ENCODE assay signal across 8 cellular contexts in the genomic region with DNA sequence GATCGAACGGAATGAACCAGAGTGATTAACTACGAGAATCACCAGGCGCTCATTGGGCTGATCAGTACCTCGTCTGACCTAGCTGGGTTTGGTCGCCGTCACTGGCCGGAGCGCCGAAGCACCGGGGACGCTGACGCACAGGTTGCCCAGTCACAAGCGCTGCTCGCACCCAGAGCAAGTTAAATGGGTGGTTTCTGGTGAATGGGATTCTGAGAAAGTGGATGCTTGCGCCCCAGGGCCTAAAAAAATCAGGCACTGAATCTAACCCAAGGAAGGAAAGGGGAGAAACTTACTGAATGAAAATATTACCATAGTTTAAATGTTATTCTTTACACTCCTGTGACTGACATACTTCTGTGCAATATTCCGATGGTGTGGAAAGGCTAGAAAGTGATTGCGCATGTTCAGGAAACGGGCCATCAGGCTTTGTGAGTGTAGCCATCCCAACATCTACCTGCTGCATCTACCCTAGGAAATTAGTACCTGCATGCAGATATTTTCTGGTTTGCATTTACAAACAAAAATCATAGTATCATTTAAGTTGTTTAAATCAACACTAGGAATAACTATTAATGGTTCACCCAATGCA. TPM values are rescaled to one million over a fixed set of nuclear protein-coding genes. Genes with fewer than 3 reads are reported as not detected.
DNase-seq lines count a peak whose midpoint lies in the region; ATAC-seq, FAIRE-seq and TF ChIP-seq lines count a peak whose summit lies in the region.

No MANE protein-coding gene starts in this region.

- H3K36me3 ChIP-seq in HUES6 (ENCODE audit: control insufficient read depth, insufficient read depth, low read length) (no peaks in the 10 kb centered on the region), thyroid gland (no peaks in the 10 kb centered on the region)

- H3K4me2 ChIP-seq in A549: peak overlapping the region; percentile 87

- peaks cover 32% of the 10 kb centered on the region for H3K27me3 Mint-ChIP-seq in brain

- H3K9me3 Mint-ChIP-seq in brain: peaks cover 0 to 4% (median 0%) of the 10 kb centered on the region in 5 experiments

- FAIRE-seq in A549 (lab: Jason Lieb, UNC): no peak

- TF ChIP-seq CTCF in A549 (IDR thresholded peaks at IDR 0.05): no peak
- no peak for TF ChIP-seq CTCF in brain (conservative IDR thresholded peaks at IDR 0.05)
- no peak for TF ChIP-seq CTCF in thyroid gland (IDR thresholded peaks at IDR 0.05)

- no peak overlapping the region for H3K27ac Mint-ChIP-seq in brain

- TF ChIP-seq POLR2A in A549 (IDR thresholded peaks at IDR 0.05; ENCODE audit: low read length) (no peak), thyroid gland (IDR thresholded peaks at IDR 0.05) (no peak)

- no peaks in the 10 kb centered on the region for H3K9me3 ChIP-seq in A549
- H3K9me3 ChIP-seq in HUES6 (ENCODE audit: control insufficient read depth, insufficient read depth, low read depth, low read length): peaks cover 1% of the 10 kb centered on the region; the same call in 1 of the 2 replicates
- H3K9me3 ChIP-seq in thyroid gland: no peaks in the 10 kb centered on the region

- H3K4me3 ChIP-seq in A549: peak overlapping the region; percentile 64
- peak overlapping the region; percentile 69 for H3K4me3 ChIP-seq in HUES6 (ENCODE audit: low read depth, low read length)
- peak overlapping the region in 2 of 3 donors; percentile 16 to 44 for H3K4me3 ChIP-seq in thyroid gland (replicated peaks in 1 of 3)

- intact Hi-C loops in thyroid gland (cut with DNase I): no loop called here

- no peak for TF ChIP-seq RAD21 in A549 (conservative IDR thresholded peaks at IDR 0.05 in 1 of 2, IDR thresholded peaks at IDR 0.05 in 1 of 2)

- WGBS in A549 (ENCODE audit: missing lambda C conversion rate): 3% methylated on average over 15 of the region's 19 CpGs
- WGBS in thyroid gland, 2 donors: 17% methylated on average over 17 to 19 of the region's 19 CpGs

- H3K4me1 ChIP-seq in A549: peaks cover 28% of the 10 kb centered on the region
- H3K4me1 ChIP-seq in HUES6 (ENCODE audit: control insufficient read depth, insufficient read depth, low read length): peaks cover 26% of the 10 kb centered on the region
- peaks cover 0 to 6% of the 10 kb centered on the region in 2 donors for H3K4me1 ChIP-seq in thyroid gland

- DNase-seq in A549 (ENCODE audit: low read depth in 1 of 2, low spot score in 1 of 2) (peak; percentile 29 to 80), left lobe of liver (ENCODE audit: low spot score) (no peak), thyroid gland (peak; percentile 3 to 16)
- DNase-seq in activated CD8-positive, alpha-beta memory T cell treated with anti-CD3 and anti-CD28 coated beads, Interleukin-2, amount 50 U/mL, for 48 hours: no peak

- H3K4me1 Mint-ChIP-seq in brain: peaks cover 20% of the 10 kb centered on the region

- no peak for TF ChIP-seq EP300 in A549 (IDR thresholded peaks at IDR 0.05)

- POLR2A ChIA-PET in A549 (lab: Yijun Ruan, JAX): interaction anchor here (1.4 kb wide), 1 partner anchor 16 kb away, joined by 3 read pairs; no protein-coding TSS in a partner anchor

- ATAC-seq in A549 (peak; percentile 92 to 93), GM18907 (IDR thresholded peaks at IDR 0.05; ENCODE audit: unreplicated experiment) (peak; percentile 42), left lobe of liver (peak; percentile 87), HG02840 (IDR thresholded peaks at IDR 0.05; ENCODE audit: low FRiP score, unreplicated experiment) (no peak)

- H3K27me3 ChIP-seq in HUES6 (ENCODE audit: control insufficient read depth, insufficient read depth, low read length) (no peaks in the 10 kb centered on the region), thyroid gland (no peaks in the 10 kb centered on the region)

- H3K9ac ChIP-seq in HUES6 (ENCODE audit: low read length): peak overlapping the region; percentile 78

- no peaks in the 10 kb centered on the region for H3K36me3 Mint-ChIP-seq in brain

- CTCF ChIA-PET in A549 (lab: Yijun Ruan, JAX): interaction anchor here (1.0 kb wide), 1 partner anchor 306 kb away, joined by 4 read pairs; no protein-coding TSS in a partner anchor

- H3K27ac ChIP-seq in A549 (peak overlapping the region; percentile 89 to 94), HUES6 (ENCODE audit: low read depth, low read length) (peak overlapping the region; percentile 69; the same call in 1 of the 2 replicates), thyroid gland (peak overlapping the region in 2 of 3 donors; percentile 10 to 51)

- H3K4me3 Mint-ChIP-seq in brain: peak overlapping the region; percentile 80 to 86 (median 85)

TF ChIP-seq in A549, 52 proteins besides CTCF, POLR2A, EP300 and RAD21:
- TF ChIP-seq TP53 (CRISPR knock-in tag; IDR thresholded peaks at IDR 0.05): no peak
- TF ChIP-seq SREBF2 (IDR thresholded peaks at IDR 0.05): no peak
- TF ChIP-seq HOXB13 (CRISPR knock-in tag; IDR thresholded peaks at IDR 0.05; ENCODE audit: low read depth): no peak
- TF ChIP-seq JUN (IDR thresholded peaks at IDR 0.05): peak in 1 of 2 experiments; percentile 45; a peak in 1 of 5 replicates
- peak in 1 of 2 experiments; percentile 23; a peak in 1 of 4 replicates for TF ChIP-seq CEBPB (IDR thresholded peaks at IDR 0.05)
- no peak for TF ChIP-seq RFX5 (IDR thresholded peaks at IDR 0.05)
- no peak for TF ChIP-seq ZC3H11A (IDR thresholded peaks at IDR 0.05)
- no peak for TF ChIP-seq CBX2 (IDR thresholded peaks at IDR 0.05; ENCODE audit: borderline replicate concordance, low read depth)

RNA-seq across cellular contexts. Expression of gene ABCG2, which starts 0.8 kb away (rescaled TPM):
- polyA plus RNA-seq in A549 (2011; rRNA removed) (53.5 and 55.3 TPM in 2 replicates), A549 (2017; fragmentation: RNase III; extraction: RNeasy Plus Mini Kit Qiagen cat#74134 plus additional on column Dnase treatment) (27.9 to 29.0 TPM (median 28.1 TPM) in 3 replicates), brain (ENCODE audit: insufficient read depth, low read depth, low replicate concordance) (12.6 TPM)
- 16.9 and 20.2 TPM in 2 replicates for polyA plus RNA-seq in A549 (2012; cell fraction: cytosol; rRNA removed)
- 14.1 and 19.5 TPM in 2 replicates for polyA plus RNA-seq in A549 (2012; cell fraction: nucleus; rRNA removed)
- polyA minus RNA-seq in A549 (2011; rRNA and poly(A)+ RNA removed): 32.6 and 34.2 TPM in 2 replicates
- total RNA-seq in left lobe of liver (7.2 TPM), thyroid gland (10 to 100 TPM in 2 of 4 donors, 1 to 10 TPM in 2; 3.9 to 26.3 (median 9.4) TPM)

Comparison
In these comparisons a context has a peak if more than half of its experiments do, and no peak if none do; other contexts are left out.
1. DNase-seq: peak in A549 (2 of 2) and thyroid gland (2 of 2); none in left lobe of liver (single experiment) and activated CD8-positive, alpha-beta memory T cell treated with anti-CD3 and anti-CD28 coated beads, Interleukin-2, amount 50 U/mL, for 48 hours (single experiment).
2. H3K27ac ChIP-seq: peak in every context shown above with its lines; median percentile 92 in A549; 69 in HUES6; 30 in thyroid gland.
3. Peak in every context shown above with its lines, with median percentiles within 50 percentile points of each other: H3K4me3 ChIP-seq.